Comparison of ENCODE assay signal across 8 cellular contexts in genomic region chr1:153611024-153611352, GRCh38. TPM values are rescaled to one million over a fixed set of nuclear protein-coding genes. Genes with fewer than 3 reads are reported as not detected.
DNase-seq lines count a peak whose midpoint lies in the region; ATAC-seq and TF ChIP-seq lines count a peak whose summit lies in the region.
"Had no signal": no experiment of that assay in that cellular context is flagged by ENCODE, and none has a peak within 500 bp of the region (broad histone marks: within the 10 kb centered on the region; RNA-seq: fewer than 3 reads in every experiment).

No MANE protein-coding gene starts in this region.

- no peaks in the 10 kb centered on the region for H3K9me2 ChIP-seq in SK-N-SH

- TF ChIP-seq POLR2A in upper lobe of left lung (IDR thresholded peaks at IDR 0.05), result no peak

- H3K36me3 ChIP-seq in SK-N-SH (replicated peaks in 1 of 2; ENCODE audit: control insufficient read depth in 1 of 2, insufficient read depth in 2 of 2, low read length in 1 of 2) (peaks cover 13 to 18% of the 10 kb centered on the region in 2 experiments), upper lobe of left lung (peaks cover 0 to 19% (median 11%) of the 10 kb centered on the region in 4 donors)

- H3K4me3 ChIP-seq in SK-N-SH (ENCODE audit: low read depth in 2 of 2, low read length in 1 of 2), result no peak overlapping the region
- H3K4me3 ChIP-seq in right cardiac atrium (ENCODE audit: low read length), result no peak overlapping the region
- H3K4me3 ChIP-seq in upper lobe of left lung, result peak overlapping the region in 1 of 4 donors; percentile 49

- H3K4me1 ChIP-seq in SK-N-SH (ENCODE audit: control insufficient read depth in 1 of 2, insufficient read depth in 2 of 2, low read depth in 1 of 2, low read length in 1 of 2) (peaks cover 15 to 23% of the 10 kb centered on the region in 2 experiments; a peak in 3 of 4 replicates), right cardiac atrium (ENCODE audit: control insufficient read depth, insufficient read depth, low read length) (peaks cover 12% of the 10 kb centered on the region), upper lobe of left lung (peaks cover 41 to 79% (median 59%) of the 10 kb centered on the region in 4 donors)

- 95% methylated on average over 4 of the region's 4 CpGs for WGBS in SK-N-SH (ENCODE audit: low lambda C conversion rate)
- WGBS in right cardiac atrium, result 73% methylated on average over 4 of the region's 4 CpGs
- WGBS in upper lobe of left lung, 2 donors, result 64 to 78% methylated on average over 3 to 4 of the region's 4 CpGs

- TF ChIP-seq EP300 in SK-N-SH (IDR thresholded peaks at IDR 0.05; ENCODE audit: borderline replicate concordance in 1 of 2, low read depth in 1 of 2, low read length in 1 of 2), result no peak
- TF ChIP-seq EP300 in upper lobe of left lung (IDR thresholded peaks at IDR 0.05), result no peak

- no peak for ATAC-seq in SK-N-SH treated with all-trans-retinoic acid at 6 μM for 48 hours
- no peak for ATAC-seq in right cardiac atrium
- peak in 1 of 2 donors; percentile 16 for ATAC-seq in upper lobe of left lung (ENCODE audit: low FRiP score in 2 of 2)

- H3K79me2 ChIP-seq in SK-N-SH (ENCODE audit: insufficient read depth), result peaks cover 51% of the 10 kb centered on the region

- no peak overlapping the region for H2AFZ ChIP-seq in SK-N-SH (ENCODE audit: low read depth)

- H3K27ac ChIP-seq in SK-N-SH (ENCODE audit: low read depth in 2 of 2, low read length in 1 of 2), result no peak overlapping the region
- peak overlapping the region; percentile 13 for H3K27ac ChIP-seq in right cardiac atrium (ENCODE audit: low read length)
- peak overlapping the region; percentile 86 to 99 (median 96) for H3K27ac ChIP-seq in upper lobe of left lung

- no peak overlapping the region for H3K9ac ChIP-seq in SK-N-SH

- POLR2A ChIA-PET in SK-N-SH (lab: Yijun Ruan, JAX), result no interaction called here

- H3K4me2 ChIP-seq in SK-N-SH, result peak overlapping the region; percentile 99; the same call in 1 of the 2 replicates

- TF ChIP-seq CTCF in SK-N-SH (IDR thresholded peaks at IDR 0.05) (no peak), upper lobe of left lung (IDR thresholded peaks at IDR 0.05) (no peak)

- TF ChIP-seq RAD21 in SK-N-SH (IDR thresholded peaks at IDR 0.05; ENCODE audit: low read length), result no peak

- H3F3A ChIP-seq in SK-N-SH (replicated peaks; ENCODE audit: insufficient read depth), result peaks cover 20% of the 10 kb centered on the region

- CTCF ChIA-PET in SK-N-SH (lab: Yijun Ruan, JAX), result interaction anchor here (1.4 kb wide), 1 partner anchor 39 kb away, joined by 5 read pairs; no protein-coding TSS in a partner anchor

- DNase-seq in SK-N-SH (no peak), right cardiac atrium (no peak), upper lobe of left lung (no peak), cerebellum (ENCODE audit: low spot score) (no peak)
- DNase-seq in stimulated activated naive CD4-positive, alpha-beta T cell treated with Interleukin-2 at 50 U/mL for 16 hours (lab: John Stamatoyannopoulos, UW), result no peak
- DNase-seq: NCI-H1694 had no signal

- intact Hi-C loops in right cardiac atrium (cut with DNase I), result loop anchor here in 1 of 4 donors (5.0 kb wide), 1 partner anchor 39 kb away; no protein-coding TSS in a partner anchor

- no peaks in the 10 kb centered on the region for H4K20me1 ChIP-seq in SK-N-SH (ENCODE audit: insufficient read depth)

- H3K9me3 ChIP-seq in SK-N-SH (no peaks in the 10 kb centered on the region), right cardiac atrium (ENCODE audit: control insufficient read depth, low read length) (no peaks in the 10 kb centered on the region), upper lobe of left lung (no peaks in the 10 kb centered on the region)
- H3K9me3 ChIP-seq: adrenal gland had no signal

- H3K27me3 ChIP-seq in SK-N-SH (ENCODE audit: insufficient read depth) (no peaks in the 10 kb centered on the region), right cardiac atrium (ENCODE audit: control insufficient read depth, insufficient read depth) (no peaks in the 10 kb centered on the region), upper lobe of left lung (no peaks in the 10 kb centered on the region)
- H3K27me3 ChIP-seq: adrenal gland had no signal

TF ChIP-seq in SK-N-SH, 30 proteins besides CTCF, POLR2A, EP300 and RAD21 (continues in another document):
- TF ChIP-seq IRF3 (IDR thresholded peaks at IDR 0.05; ENCODE audit: low read depth, low read length) (no peak), USF2 (IDR thresholded peaks at IDR 0.05; ENCODE audit: borderline replicate concordance, low read depth, low read length) (no peak), RFX5 (IDR thresholded peaks at IDR 0.05; ENCODE audit: low read length) (no peak), MXI1 (IDR thresholded peaks at IDR 0.05; ENCODE audit: low read depth, low read length) (no peak), GATA2 (CRISPR knock-in tag; IDR thresholded peaks at IDR 0.05) (no peak)

TF ChIP-seq in SK-N-SH treated with all-trans-retinoic acid at 6 μM for 48 hours, 23 proteins besides CTCF, POLR2A, EP300 and RAD21:
- no peak for TF ChIP-seq TCF4 (CRISPR knock-in tag; IDR thresholded peaks at IDR 0.05; ENCODE audit: borderline replicate concordance)
- no peak for TF ChIP-seq TSHZ2 (CRISPR knock-in tag; IDR thresholded peaks at IDR 0.05)

RNA-seq across cellular contexts. Expression of gene S100A16, which starts 1.9 kb away (rescaled TPM):
- polyA plus RNA-seq in SK-N-SH (2012; rRNA removed) (512 and 521 TPM in 2 replicates), right cardiac atrium (73.9 TPM)
- 347 and 466 TPM in 2 replicates for polyA plus RNA-seq in SK-N-SH (2012; cell fraction: cytosol; rRNA removed)
- 144 and 169 TPM in 2 replicates for polyA plus RNA-seq in SK-N-SH (2012; cell fraction: nucleus; rRNA removed)
- total RNA-seq in right cardiac atrium (10 to 100 TPM; 42.6 to 56.1 (median 44.3) TPM), upper lobe of left lung (100 to 1,000 TPM in 1 of 6 donors, 10 to 100 TPM in 5; 33.5 to 133 (median 55.7) TPM), cerebellum (18.1 TPM)

RNA-seq across cellular contexts. Expression of gene S100A14, which starts 5.1 kb away (rescaled TPM):
- polyA plus RNA-seq in SK-N-SH (2012; rRNA removed), result 0.15 TPM in 1 of 2 replicates, not detected in the other
- 0.07 TPM in 1 of 2 replicates, not detected in the other for polyA plus RNA-seq in SK-N-SH (2012; cell fraction: cytosol; rRNA removed)
- 0.39 TPM in 1 of 2 replicates, not detected in the other for polyA plus RNA-seq in SK-N-SH (2012; cell fraction: nucleus; rRNA removed)
- total RNA-seq in right cardiac atrium, result 1 to 10 TPM; 2.5 to 5.6 (median 3.8) TPM
- polyA plus RNA-seq in right cardiac atrium, result 4.3 TPM
- 100 to 1,000 TPM in 4 of 6 donors, 10 to 100 TPM in 2; 76.5 to 239 (median 133) TPM for total RNA-seq in upper lobe of left lung
- not detected for total RNA-seq in cerebellum

RNA-seq across cellular contexts. Expression of gene S100A13, which starts 16.3 kb away (rescaled TPM):
- polyA plus RNA-seq in SK-N-SH (2012; rRNA removed) (12.3 and 17.1 TPM in 2 replicates), right cardiac atrium (295 TPM)
- polyA plus RNA-seq in SK-N-SH (2012; cell fraction: cytosol; rRNA removed), result 11.4 and 14.2 TPM in 2 replicates
- polyA plus RNA-seq in SK-N-SH (2012; cell fraction: nucleus; rRNA removed), result 41.5 and 44.3 TPM in 2 replicates
- total RNA-seq in right cardiac atrium (100 to 1,000 TPM; 183 to 265 (median 220) TPM), upper lobe of left lung (100 to 1,000 TPM in 2 of 6 donors, 10 to 100 TPM in 4; 72.8 to 132 (median 86.3) TPM), cerebellum (5.0 TPM)

RNA-seq across cellular contexts. Expression of gene S100A1, which starts 17.2 kb away (rescaled TPM):
- polyA plus RNA-seq in SK-N-SH (2012; rRNA removed) (0.18 TPM in 1 of 2 replicates, not detected in the other), right cardiac atrium (2,571 TPM)
- polyA plus RNA-seq in SK-N-SH (2012; cell fraction: cytosol; rRNA removed), result 0.10 and 0.14 TPM in 2 replicates
- polyA plus RNA-seq in SK-N-SH (2012; cell fraction: nucleus; rRNA removed), result 0.11 and 0.21 TPM in 2 replicates
- total RNA-seq in right cardiac atrium (1,000 to 10,000 TPM; 1,233 to 1,764 (median 1,522) TPM), upper lobe of left lung (1 to 10 TPM in 1 of 6 donors, not detected in 5; 1.1 TPM), cerebellum (1.5 TPM)

RNA-seq across cellular contexts. Expression of gene CHTOP, which starts 22.9 kb away (rescaled TPM):
- polyA plus RNA-seq in SK-N-SH (2012; rRNA removed), result 76.7 and 84.9 TPM in 2 replicates
- 63.8 and 71.2 TPM in 2 replicates for polyA plus RNA-seq in SK-N-SH (2012; cell fraction: cytosol; rRNA removed)
- 96.8 and 111 TPM in 2 replicates for polyA plus RNA-seq in SK-N-SH (2012; cell fraction: nucleus; rRNA removed)
- 10 to 100 TPM; 56.1 to 75.3 (median 66.1) TPM for total RNA-seq in right cardiac atrium
- polyA plus RNA-seq in right cardiac atrium, result 65.0 TPM
- 10 to 100 TPM; 51.3 to 89.1 (median 59.2) TPM for total RNA-seq in upper lobe of left lung
- 87.8 TPM for total RNA-seq in cerebellum

Comparison
In these comparisons a context has a peak if more than half of its experiments do, and no peak if none do; other contexts are left out.
1. H3K27ac ChIP-seq: peak in right cardiac atrium (single experiment) and upper lobe of left lung (4 of 4); none in SK-N-SH (0 of 2).
2. RNA of gene S100A14, which starts 5.1 kb away (total RNA-seq): 76.5 to 239 TPM in upper lobe of left lung; 2.5 to 5.6 TPM in right cardiac atrium and not detected in cerebellum (single experiment); every median in the first group is over 10 times any median in the second.
3. RNA of gene S100A13, which starts 16.3 kb away (total RNA-seq): 183 to 265 TPM in right cardiac atrium and 72.8 to 132 TPM in upper lobe of left lung; 5.0 TPM in cerebellum (single experiment); every median in the first group is over 10 times any median in the second.